ENCODE assay signal across 14 cellular contexts in the genomic region with DNA sequence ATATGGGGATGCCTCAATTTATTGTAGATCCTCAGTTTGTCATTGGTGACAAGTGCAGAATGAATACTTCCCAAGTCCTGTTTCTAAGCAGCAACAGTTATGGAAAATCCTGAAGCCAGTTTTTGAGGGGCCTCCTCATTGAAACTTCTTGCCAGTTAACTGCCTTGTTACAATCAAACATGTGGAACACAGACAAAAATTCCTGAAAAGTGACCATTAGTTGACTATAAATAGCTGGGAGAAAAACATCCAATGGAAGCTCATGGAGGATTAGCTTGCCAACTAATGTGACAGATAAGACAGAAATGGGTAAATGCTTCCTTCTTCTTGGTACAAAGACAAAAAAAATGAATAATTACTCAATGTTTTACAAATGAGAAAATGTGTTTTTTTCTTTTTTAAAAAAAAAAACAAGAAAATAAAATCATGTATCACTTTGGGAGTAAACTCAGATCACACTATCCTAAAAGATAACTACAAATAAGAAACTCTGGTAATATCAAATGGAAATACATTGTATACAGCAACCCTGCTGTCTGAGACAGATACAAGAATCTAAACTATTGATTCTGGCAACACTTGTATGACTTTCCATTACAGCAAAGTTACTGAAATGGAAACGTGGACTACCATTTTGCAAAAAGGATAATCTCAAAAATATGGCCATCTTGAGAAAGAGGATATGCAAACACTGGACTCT.
A peak's percentile ranks its signal among the peaks of the same experiment; 100 is the strongest.
DNase-seq lines count a peak whose midpoint lies in the region; ATAC-seq and TF ChIP-seq lines count a peak whose summit lies in the region.
"Had no signal": no experiment of that assay in that cellular context is flagged by ENCODE, and none has a peak within 500 bp of the region (broad histone marks: within the 10 kb centered on the region; RNA-seq: fewer than 3 reads in every experiment).

No MANE protein-coding gene starts in this region.

- H3K4me3 ChIP-seq in suprapubic skin, result no peak overlapping the region
- H3K4me3 ChIP-seq: stomach had no signal

- H3K36me3 ChIP-seq in suprapubic skin, result no peaks in the 10 kb centered on the region
- H3K36me3 ChIP-seq: stomach had no signal

- TF ChIP-seq EP300 in suprapubic skin (IDR thresholded peaks at IDR 0.05), result no peak

- 62% methylated on average over 1 of the region's 1 CpG for WGBS in suprapubic skin

- no peak for TF ChIP-seq POLR2A in suprapubic skin (IDR thresholded peaks at IDR 0.05)

- H3K9me3 ChIP-seq in suprapubic skin, result no peaks in the 10 kb centered on the region
- H3K9me3 ChIP-seq: stomach had no signal

- no peak overlapping the region for H3K27ac ChIP-seq in suprapubic skin
- H3K27ac ChIP-seq: C4-2B, stomach had no signal

- DNase-seq in myocyte (ENCODE audit: low read depth) (peak; percentile 9), T-helper 2 cell (no peak), 8988T (no peak), middle frontal gyrus (ENCODE audit: extremely low spot score, low spot score) (no peak), suprapubic skin (ENCODE audit: low spot score in 2 of 2) (no peak)
- DNase-seq: effector CD8-positive, alpha-beta T cell; EL; KBM-7; NCI-H187 treated with DMSO at 0.1 percent for 48 hours; stomach had no signal

- no peaks in the 10 kb centered on the region for H3K27me3 ChIP-seq in suprapubic skin
- H3K27me3 ChIP-seq: stomach had no signal

- ATAC-seq in GM18868 (IDR thresholded peaks at IDR 0.05; ENCODE audit: unreplicated experiment), result peak; percentile 50
- peak; percentile 36 for ATAC-seq in GM21786 (IDR thresholded peaks at IDR 0.05; ENCODE audit: unreplicated experiment)
- peak; percentile 50 for ATAC-seq in HG03354 (IDR thresholded peaks at IDR 0.05; ENCODE audit: poor library complexity, severe bottlenecking, unreplicated experiment)

- TF ChIP-seq CTCF in suprapubic skin (IDR thresholded peaks at IDR 0.05), result no peak

- no peaks in the 10 kb centered on the region for H3K4me1 ChIP-seq in suprapubic skin
- H3K4me1 ChIP-seq: stomach had no signal
